16 cellular contexts compared by ENCODE assay signal in genomic region chr5:566636-567309, GRCh38. TPM values are rescaled to one million over a fixed set of nuclear protein-coding genes. Genes with fewer than 3 reads are reported as not detected.
A peak's percentile ranks its signal among the peaks of the same experiment; 100 is the strongest.
DNase-seq lines count a peak whose midpoint lies in the region; ATAC-seq and TF ChIP-seq lines count a peak whose summit lies in the region.
"Had no signal": no experiment of that assay in that cellular context is flagged by ENCODE, and none has a peak within 500 bp of the region (broad histone marks: within the 10 kb centered on the region; RNA-seq: fewer than 3 reads in every experiment).

No MANE protein-coding gene starts in this region.

- H3K4me3 ChIP-seq in HEK293 (ENCODE audit: low read depth, low read length) (no peak overlapping the region), sigmoid colon (no peak overlapping the region)
- H3K4me3 ChIP-seq in effector memory CD4-positive, alpha-beta T cell (ENCODE audit: insufficient read depth, low read depth, low read length, poor library complexity, severe bottlenecking): no peak overlapping the region
- no peak overlapping the region for H3K4me3 ChIP-seq in CD4-positive, alpha-beta memory T cell (ENCODE audit: low read length in 2 of 2)
- H3K4me3 ChIP-seq: PC-9 had no signal

- 86 to 87% methylated on average over 16 of the region's 16 CpGs for WGBS in sigmoid colon, 2 donors

- no peak for TF ChIP-seq POLR2A in sigmoid colon (IDR thresholded peaks at IDR 0.05)

- POLR2A ChIA-PET in HEK293 (lab: Yijun Ruan, JAX): no interaction called here
- POLR2A ChIA-PET in CD4-positive, alpha-beta memory T cell (lab: Charles Lee; ENCODE audit: partially characterized antibody): no interaction called here

- no peak for ATAC-seq in HG02981 (IDR thresholded peaks at IDR 0.05; ENCODE audit: unreplicated experiment)
- ATAC-seq: HCT116 had no signal

- H3K4me1 ChIP-seq in HEK293 (ENCODE audit: control insufficient read depth, insufficient read depth, low read length) (no peaks in the 10 kb centered on the region), sigmoid colon (no peaks in the 10 kb centered on the region)
- H3K4me1 ChIP-seq in effector memory CD4-positive, alpha-beta T cell (ENCODE audit: control insufficient read depth, insufficient read depth, low read length, poor library complexity, severe bottlenecking): no peaks in the 10 kb centered on the region
- H3K4me1 ChIP-seq in CD4-positive, alpha-beta memory T cell (ENCODE audit: insufficient read depth, low read length): no peaks in the 10 kb centered on the region

- peaks cover 12% of the 10 kb centered on the region for H3K9me3 Mint-ChIP-seq in chondrocyte (ENCODE audit: low read depth)
- no peaks in the 10 kb centered on the region for H3K9me3 Mint-ChIP-seq in CD4-positive, alpha-beta memory T cell
- H3K9me3 Mint-ChIP-seq: GM23338 had no signal

- no peaks in the 10 kb centered on the region for H3K9me3 ChIP-seq in HEK293 (ENCODE audit: control insufficient read depth, insufficient read depth, low read depth, low read length)
- H3K9me3 ChIP-seq in sigmoid colon: no peaks in the 10 kb centered on the region
- no peaks in the 10 kb centered on the region for H3K9me3 ChIP-seq in effector memory CD4-positive, alpha-beta T cell (ENCODE audit: control insufficient read depth, low read length)
- no peaks in the 10 kb centered on the region for H3K9me3 ChIP-seq in CD4-positive, alpha-beta memory T cell (ENCODE audit: control insufficient read depth in 1 of 2, low read length in 2 of 2)

- H3K27me3 Mint-ChIP-seq in chondrocyte (ENCODE audit: low read depth): peaks cover 17% of the 10 kb centered on the region
- H3K27me3 Mint-ChIP-seq in CD4-positive, alpha-beta memory T cell: peaks cover 11 to 14% of the 10 kb centered on the region in 2 donors

- peak; percentile 39 for DNase-seq in chondrocyte (ENCODE audit: low spot score)
- DNase-seq in sigmoid colon: peak; percentile 40
- no peak for DNase-seq in effector memory CD4-positive, alpha-beta T cell
- DNase-seq in CD4-positive, alpha-beta memory T cell: no peak
- DNase-seq: C1 segment of cervical spinal cord, NCI-H1930, NCI-H226, NCI-H524, NCI-H82, PC-9 had no signal

- CTCF ChIA-PET in HEK293 (lab: Yijun Ruan, JAX): interaction anchor here (0.7 to 0.8 kb wide), 2 partner anchors 13 to 103 kb away, joined by 3 read pairs; no protein-coding TSS in a partner anchor
- CTCF ChIA-PET in CD4-positive, alpha-beta memory T cell (lab: Charles Lee; ENCODE audit: partially characterized antibody): no interaction called here

- H3K36me3 ChIP-seq in HEK293 (ENCODE audit: control insufficient read depth in 2 of 2, insufficient read depth in 1 of 2, low read length in 2 of 2): no peaks in the 10 kb centered on the region
- H3K36me3 ChIP-seq in sigmoid colon: no peaks in the 10 kb centered on the region
- H3K36me3 ChIP-seq in effector memory CD4-positive, alpha-beta T cell (ENCODE audit: control insufficient read depth, insufficient read depth, low read length): no peaks in the 10 kb centered on the region
- no peaks in the 10 kb centered on the region for H3K36me3 ChIP-seq in CD4-positive, alpha-beta memory T cell (ENCODE audit: insufficient read depth, low read length)

- intact Hi-C loops in sigmoid colon (cut with DNase I): no loop called here
- intact Hi-C loops in CD4-positive, alpha-beta memory T cell (cut with micrococcal nuclease): no loop called here

- H3K36me3 Mint-ChIP-seq in chondrocyte (ENCODE audit: low read depth): peaks cover 4% of the 10 kb centered on the region
- no peaks in the 10 kb centered on the region for H3K36me3 Mint-ChIP-seq in CD4-positive, alpha-beta memory T cell

- peaks cover 5 to 47% (median 14%) of the 10 kb centered on the region in 3 donors for H3K27me3 ChIP-seq in sigmoid colon
- peaks cover 4% of the 10 kb centered on the region for H3K27me3 ChIP-seq in effector memory CD4-positive, alpha-beta T cell (replicated peaks; ENCODE audit: control insufficient read depth, insufficient read depth, low read length, poor library complexity, severe bottlenecking)
- H3K27me3 ChIP-seq in CD4-positive, alpha-beta memory T cell (ENCODE audit: insufficient read depth, low read length): no peaks in the 10 kb centered on the region

- no peak overlapping the region for H3K27ac Mint-ChIP-seq in chondrocyte (ENCODE audit: unreplicated experiment)
- peak overlapping the region in 1 of 7 donors; percentile 10 for H3K27ac Mint-ChIP-seq in CD4-positive, alpha-beta memory T cell
- H3K27ac Mint-ChIP-seq: GM23338 had no signal

- TF ChIP-seq EP300 in sigmoid colon (IDR thresholded peaks at IDR 0.05): no peak

- no peak overlapping the region for H3K4me3 Mint-ChIP-seq in chondrocyte (ENCODE audit: unreplicated experiment)
- no peak overlapping the region for H3K4me3 Mint-ChIP-seq in CD4-positive, alpha-beta memory T cell

- no peak overlapping the region for H3K27ac ChIP-seq in HEK293 (ENCODE audit: extremely low read depth, low read depth, low read length)
- H3K27ac ChIP-seq in VCaP: peak overlapping the region; percentile 36; the same call in 1 of the 2 replicates
- no peak overlapping the region for H3K27ac ChIP-seq in sigmoid colon
- H3K27ac ChIP-seq in effector memory CD4-positive, alpha-beta T cell (ENCODE audit: insufficient read depth, low read length, poor library complexity, severe bottlenecking): no peak overlapping the region
- no peak overlapping the region for H3K27ac ChIP-seq in CD4-positive, alpha-beta memory T cell (ENCODE audit: low read depth, low read length)
- H3K27ac ChIP-seq: KMS-11, PC-9 had no signal

- peaks cover 5% of the 10 kb centered on the region for H3K4me1 Mint-ChIP-seq in chondrocyte (ENCODE audit: low read depth)
- no peaks in the 10 kb centered on the region for H3K4me1 Mint-ChIP-seq in CD4-positive, alpha-beta memory T cell
- H3K4me1 Mint-ChIP-seq: GM23338 had no signal

- TF ChIP-seq CTCF in HEK293 (tag by site-specific recombination; IDR thresholded peaks at IDR 0.05): no peak
- TF ChIP-seq CTCF in VCaP (conservative IDR thresholded peaks at IDR 0.05): no peak
- TF ChIP-seq CTCF in chondrocyte (IDR thresholded peaks at IDR 0.05): no peak
- no peak for TF ChIP-seq CTCF in sigmoid colon (IDR thresholded peaks at IDR 0.05)

TF ChIP-seq in HEK293, 187 proteins besides CTCF, POLR2A, EP300 and RAD21:
- peak; percentile 80 for TF ChIP-seq SETDB1 (IDR thresholded peaks at IDR 0.05; ENCODE audit: insufficient read length, low read length)
- no peak for TF ChIP-seq AEBP2 (tag by site-specific recombination; IDR thresholded peaks at IDR 0.05; ENCODE audit: borderline replicate concordance)

RNA-seq across cellular contexts. Expression of gene SLC9A3, which starts 42.5 kb away (rescaled TPM):
- total RNA-seq in chondrocyte (0.95 to 1.4 TPM (median 1.1 TPM) in 3 replicates), sigmoid colon (1 to 10 TPM in 3 of 4 donors, under 1 TPM in 1; 0.83 to 2.5 (median 2.4) TPM)
- polyA plus RNA-seq in sigmoid colon: 10 to 100 TPM; 12.0 to 51.3 (median 19.9) TPM
- total RNA-seq in CD4-positive, alpha-beta memory T cell: 1 to 10 TPM; 2.8 to 3.1 TPM
- 1 to 10 TPM; 2.2 to 2.8 TPM for polyA plus RNA-seq in CD4-positive, alpha-beta memory T cell

RNA-seq across cellular contexts. Expression of gene CEP72, which starts 45.4 kb away (rescaled TPM):
- 2.7 to 4.5 TPM (median 3.3 TPM) in 3 replicates for total RNA-seq in chondrocyte
- 1 to 10 TPM in 2 of 4 donors, under 1 TPM in 2; 0.36 to 5.0 (median 1.4) TPM for total RNA-seq in sigmoid colon
- polyA plus RNA-seq in sigmoid colon: 1 to 10 TPM in 2 of 3 donors, under 1 TPM in 1; 0.60 to 7.1 (median 1.6) TPM
- total RNA-seq in CD4-positive, alpha-beta memory T cell: 10 to 100 TPM; 26.7 to 28.0 TPM
- 1 to 10 TPM; 2.5 to 5.8 TPM for polyA plus RNA-seq in CD4-positive, alpha-beta memory T cell

Comparison
In these comparisons a context has a peak if more than half of its experiments do, and no peak if none do; other contexts are left out.
1. DNase-seq: peak in chondrocyte (single experiment) and sigmoid colon (single experiment); none in effector memory CD4-positive, alpha-beta T cell (0 of 3) and CD4-positive, alpha-beta memory T cell (0 of 5).